Comparison of ENCODE assay signal across 8 cellular contexts in genomic region chr3:46359748-46360509, GRCh38. TPM values are rescaled to one million over a fixed set of nuclear protein-coding genes. Genes with fewer than 3 reads are reported as not detected.
A peak's percentile ranks its signal among the peaks of the same experiment; 100 is the strongest.
DNase-seq lines count a peak whose midpoint lies in the region; ATAC-seq and TF ChIP-seq lines count a peak whose summit lies in the region.

No MANE protein-coding gene starts in this region.

- H3K27ac ChIP-seq in HEK293 (ENCODE audit: extremely low read depth, low read depth, low read length) (no peak overlapping the region), ascending aorta (no peak overlapping the region)

- POLR2A ChIA-PET in HEK293 (lab: Yijun Ruan, JAX): no interaction called here

- H3K4me3 ChIP-seq in HEK293 (ENCODE audit: low read depth, low read length): no peak overlapping the region
- H3K4me3 ChIP-seq in ascending aorta: no peak overlapping the region

- no peaks in the 10 kb centered on the region for H3K9me3 ChIP-seq in HEK293 (ENCODE audit: control insufficient read depth, insufficient read depth, low read depth, low read length)
- H3K9me3 ChIP-seq in ascending aorta: no peaks in the 10 kb centered on the region

- DNase-seq in G401 (ENCODE audit: low spot score) (peak; percentile 12), NCI-H748 treated with DMSO at 0.1 percent for 48 hours (lab: John Stamatoyannopoulos, UW) (peak; percentile 72), globus pallidus (ENCODE audit: low spot score) (peak; percentile 72), GM19240 (ENCODE audit: insufficient read length, low spot score) (no peak), activated gamma-delta T cell (lab: John Stamatoyannopoulos, UW) (no peak), ascending aorta (ENCODE audit: low spot score in 2 of 2) (no peak)

- in situ Hi-C loops in G401 (cut with HindIII; ENCODE audit: low sequenced_read_pairs): no loop called here

- ATAC-seq in HG02571 (IDR thresholded peaks at IDR 0.05; ENCODE audit: unreplicated experiment): no peak

- H3K27me3 ChIP-seq in ascending aorta: no peaks in the 10 kb centered on the region

- CTCF ChIA-PET in HEK293 (lab: Yijun Ruan, JAX): interaction anchor here (0.6 kb wide), 1 partner anchor 61 kb away, joined by 4 read pairs; no protein-coding TSS in a partner anchor

- intact Hi-C loops in ascending aorta (cut with DNase I): no loop called here

- TF ChIP-seq CTCF in HEK293 (tag by site-specific recombination; IDR thresholded peaks at IDR 0.05): no peak
- no peak for TF ChIP-seq CTCF in ascending aorta (IDR thresholded peaks at IDR 0.05)

- H3K4me1 ChIP-seq in HEK293 (ENCODE audit: control insufficient read depth, insufficient read depth, low read length): no peaks in the 10 kb centered on the region
- H3K4me1 ChIP-seq in ascending aorta: no peaks in the 10 kb centered on the region

- no peaks in the 10 kb centered on the region for H3K36me3 ChIP-seq in HEK293 (ENCODE audit: control insufficient read depth in 2 of 2, insufficient read depth in 1 of 2, low read length in 2 of 2)
- no peaks in the 10 kb centered on the region for H3K36me3 ChIP-seq in ascending aorta

TF ChIP-seq in HEK293, 187 proteins besides CTCF, POLR2A, EP300 and RAD21 (continues in another document):
- TF ChIP-seq ZNF354C (tag by site-specific recombination; IDR thresholded peaks at IDR 0.05; ENCODE audit: borderline replicate concordance, low read depth): no peak
- no peak for TF ChIP-seq KLF16 (tag by site-specific recombination; IDR thresholded peaks at IDR 0.05)
- TF ChIP-seq INSM2 (tag by site-specific recombination; IDR thresholded peaks at IDR 0.05): 0 out of 2 replicates have a peak, but pooled peaks have one; percentile 50
- TF ChIP-seq PRDM10 (tag by site-specific recombination; IDR thresholded peaks at IDR 0.05): peak; percentile 25; the same call in 1 of the 2 replicates
- 0 out of 2 replicates have a peak, but pooled peaks have one; percentile 18 for TF ChIP-seq ZNF664 (tag by site-specific recombination; IDR thresholded peaks at IDR 0.05)
- TF ChIP-seq SP7 (tag by site-specific recombination; IDR thresholded peaks at IDR 0.05): peak; percentile 74
- no peak for TF ChIP-seq ZNF501 (tag by site-specific recombination; IDR thresholded peaks at IDR 0.05)
- TF ChIP-seq ZNF843 (tag by site-specific recombination; IDR thresholded peaks at IDR 0.05): 0 out of 2 replicates have a peak, but pooled peaks have one; percentile 27
- peak; percentile 51; the same call in 1 of the 2 replicates for TF ChIP-seq ZNF692 (tag by site-specific recombination; IDR thresholded peaks at IDR 0.05)
- TF ChIP-seq ZNF518A (tag by site-specific recombination; conservative IDR thresholded peaks at IDR 0.05; ENCODE audit: low read depth): 0 out of 2 replicates have a peak, but pooled peaks have one; percentile 20
- TF ChIP-seq FEZF1 (tag by site-specific recombination; IDR thresholded peaks at IDR 0.05): peak; percentile 98
- TF ChIP-seq ZNF600 (tag by site-specific recombination; IDR thresholded peaks at IDR 0.05): peak; percentile 41; the same call in 1 of the 2 replicates
- peak; percentile 69 for TF ChIP-seq ZEB2 (tag by site-specific recombination; IDR thresholded peaks at IDR 0.05)
- peak; percentile 87 for TF ChIP-seq ZNF629 (tag by site-specific recombination; IDR thresholded peaks at IDR 0.05)
- TF ChIP-seq ZNF548 (tag by site-specific recombination; IDR thresholded peaks at IDR 0.05): no peak
- peak; percentile 61; the same call in 1 of the 2 replicates for TF ChIP-seq ZNF24 (tag by site-specific recombination; IDR thresholded peaks at IDR 0.05)
- TF ChIP-seq ZBTB21 (tag by site-specific recombination; IDR thresholded peaks at IDR 0.05): peak; percentile 87
- TF ChIP-seq ZNF558 (tag by site-specific recombination; IDR thresholded peaks at IDR 0.05): no peak

RNA-seq across cellular contexts. Expression of gene CCR2, which starts 6.0 kb away (rescaled TPM):
- total RNA-seq in G401 (2014; rRNA removed; shearing (Covaris generic)): not detected in 2 replicates
- total RNA-seq in ascending aorta: 0.11 TPM

RNA-seq across cellular contexts. Expression of gene CCR5, which starts 10.8 kb away (rescaled TPM):
- total RNA-seq in G401 (2014; rRNA removed; shearing (Covaris generic)): 0.20 and 0.31 TPM in 2 replicates
- total RNA-seq in ascending aorta: not detected

RNA-seq across cellular contexts. Expression of gene CCRL2, which starts 47.1 kb away (rescaled TPM):
- 0.98 and 3.2 TPM in 2 replicates for total RNA-seq in G401 (2014; rRNA removed; shearing (Covaris generic))
- total RNA-seq in ascending aorta: not detected

Comparison
In these comparisons a context has a peak if more than half of its experiments do, and no peak if none do; other contexts are left out.
1. DNase-seq: peak in G401 (single experiment), NCI-H748 treated with DMSO at 0.1 percent for 48 hours (single experiment) and globus pallidus (single experiment); none in GM19240 (single experiment), activated gamma-delta T cell (single experiment) and ascending aorta (0 of 2).